Comparison of ENCODE assay signal across 35 cellular contexts in the genomic region with DNA sequence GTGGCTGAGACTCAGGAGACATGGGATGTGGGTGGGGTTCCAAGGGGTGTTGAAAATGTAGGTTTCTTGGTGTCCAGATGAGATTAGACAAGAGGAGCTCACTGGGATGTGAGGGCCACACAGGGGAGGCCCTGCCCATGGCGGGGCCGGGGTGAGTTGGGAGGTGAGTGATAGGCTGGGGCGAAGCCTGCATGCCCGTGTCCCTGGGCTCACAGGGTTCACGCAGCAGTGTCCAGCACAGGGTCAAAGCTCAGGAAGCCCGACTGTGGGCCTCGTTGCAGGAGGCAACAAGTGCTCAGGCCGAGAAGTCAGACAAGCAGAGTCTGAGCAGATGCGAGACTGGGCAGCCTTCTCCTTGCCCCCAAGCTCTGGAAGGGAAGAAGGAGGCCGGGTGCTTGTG. TPM values are rescaled to one million over a fixed set of nuclear protein-coding genes. Genes with fewer than 3 reads are reported as not detected.
DNase-seq lines count a peak whose midpoint lies in the region; ATAC-seq and TF ChIP-seq lines count a peak whose summit lies in the region.
"Had no signal": no experiment of that assay in that cellular context is flagged by ENCODE, and none has a peak within 500 bp of the region (broad histone marks: within the 10 kb centered on the region; RNA-seq: fewer than 3 reads in every experiment).

No MANE protein-coding gene starts in this region.

- no peak overlapping the region for H3K27ac ChIP-seq in left ventricle myocardium inferior (replicated peaks)
- H3K27ac ChIP-seq in coronary artery = no peak overlapping the region
- H3K27ac ChIP-seq: adrenal gland, body of pancreas, dorsolateral prefrontal cortex, esophagus squamous epithelium, foreskin keratinocyte, parathyroid adenoma, SJCRH30, stomach, thyroid gland had no signal

- in situ Hi-C loops in G401 (cut with HindIII; ENCODE audit: low sequenced_read_pairs) = no loop called here

- H3K36me3 ChIP-seq in left ventricle myocardium inferior (peaks cover 81% of the 10 kb centered on the region), mucosa of descending colon (ENCODE audit: low read depth) (no peaks in the 10 kb centered on the region)

- CTCF ChIA-PET in activated CD4-positive, alpha-beta memory T cell treated with anti-CD3 and anti-CD28 coated beads for 36 hours (lab: Charles Lee) = interaction anchor here (1.6 kb wide), 2 partner anchors 9 to 16 kb away, joined by 4 to 6 read pairs; no protein-coding TSS in a partner anchor

- H3K4me3 Mint-ChIP-seq in activated CD4-positive, alpha-beta memory T cell treated with anti-CD3 and anti-CD28 coated beads for 36 hours = no peak overlapping the region
- H3K4me3 Mint-ChIP-seq: B cell; CD8-positive, alpha-beta T cell; memory B cell; neural crest cell had no signal

- peaks cover 48% of the 10 kb centered on the region for H3K36me3 Mint-ChIP-seq in activated CD4-positive, alpha-beta memory T cell treated with anti-CD3 and anti-CD28 coated beads for 36 hours

- no peak overlapping the region for H3K27ac Mint-ChIP-seq in activated CD4-positive, alpha-beta memory T cell treated with anti-CD3 and anti-CD28 coated beads for 36 hours
- H3K27ac Mint-ChIP-seq: B cell; CD8-positive, alpha-beta T cell; memory B cell had no signal

- DNase-seq in cardiac septum (ENCODE audit: low spot score) = peak; percentile 73
- no peak for DNase-seq in left ventricle myocardium inferior
- peak; percentile 61 for DNase-seq in coronary artery (ENCODE audit: low spot score)
- peak in 1 of 3 donors; percentile 16 for DNase-seq in mucosa of descending colon
- DNase-seq in activated CD4-positive, alpha-beta memory T cell treated with anti-CD3 and anti-CD28 coated beads for 36 hours = no peak
- DNase-seq in G401 (ENCODE audit: low spot score) = no peak
- DNase-seq: ACHN; activated effector memory CD4-positive, alpha-beta T cell treated with anti-CD3 and anti-CD28 coated beads, Interleukin-2, amount 50 U/mL, for 16 hours; activated T-cell treated with anti-CD3 and anti-CD28 coated beads, Interleukin-2, amount 50 U/mL, for 1 hour; CD8-positive, alpha-beta T cell; cerebellar nuclear complex; EL; esophagus squamous epithelium; foreskin keratinocyte; IMR-90; NCI-H1048; NCI-H1694; NCI-H446 treated with DMSO at 0.1 percent for 48 hours; NCI-H774; SJCRH30; stimulated activated CD4-positive, alpha-beta T cell treated with anti-CD3 and anti-CD28 coated beads, Interleukin-2, amount 100 ng/mL, for 24 hours; stimulated activated CD8-positive, alpha-beta memory T cell treated with anti-CD3 and anti-CD28 coated beads, Interleukin-4, amount 100 ng/mL, for 48 hours; stomach; SW 1271 had no signal

- intact Hi-C loops in cardiac septum (cut with DNase I) (no loop called here), left ventricle myocardium inferior (cut with micrococcal nuclease) (no loop called here), mucosa of descending colon (cut with DNase I, micrococcal nuclease) (no loop called here)
- intact Hi-C loops in activated CD4-positive, alpha-beta memory T cell treated with anti-CD3 and anti-CD28 coated beads for 36 hours (cut with micrococcal nuclease) = no loop called here

- H3K4me1 ChIP-seq in left ventricle myocardium inferior = peaks cover 25% of the 10 kb centered on the region
- no peaks in the 10 kb centered on the region for H3K4me1 ChIP-seq in mucosa of descending colon (ENCODE audit: low read depth)
- H3K4me1 ChIP-seq: foreskin keratinocyte, parathyroid adenoma, SJCRH30, stomach, thyroid gland had no signal

- H3K27me3 ChIP-seq in left ventricle myocardium inferior (ENCODE audit: low read depth) = no peaks in the 10 kb centered on the region
- H3K27me3 ChIP-seq: adrenal gland, body of pancreas, dorsolateral prefrontal cortex, esophagus squamous epithelium, foreskin keratinocyte, SJCRH30, stomach, thyroid gland had no signal

- ATAC-seq in mucosa of descending colon (peak; percentile 11), HG02973 (IDR thresholded peaks at IDR 0.05; ENCODE audit: unreplicated experiment) (no peak)
- ATAC-seq: body of pancreas; CD8-positive, alpha-beta T cell; foreskin keratinocyte had no signal

- no peak overlapping the region for H3K4me3 ChIP-seq in left ventricle myocardium inferior
- no peak overlapping the region for H3K4me3 ChIP-seq in coronary artery
- H3K4me3 ChIP-seq in mucosa of descending colon = no peak overlapping the region
- H3K4me3 ChIP-seq: adrenal gland, body of pancreas, dorsolateral prefrontal cortex, esophagus squamous epithelium, SJCRH30, stomach, thyroid gland had no signal

- POLR2A ChIA-PET in activated CD4-positive, alpha-beta memory T cell treated with anti-CD3 and anti-CD28 coated beads for 36 hours (lab: Charles Lee) = no interaction called here

- H3K4me1 Mint-ChIP-seq in activated CD4-positive, alpha-beta memory T cell treated with anti-CD3 and anti-CD28 coated beads for 36 hours (ENCODE audit: low read depth) = no peaks in the 10 kb centered on the region
- H3K4me1 Mint-ChIP-seq: B cell, memory B cell, neural crest cell had no signal

- TF ChIP-seq CTCF in left ventricle myocardium inferior (IDR thresholded peaks at IDR 0.05; ENCODE audit: borderline replicate concordance) (no peak), coronary artery (IDR thresholded peaks at IDR 0.05) (no peak), mucosa of descending colon (IDR thresholded peaks at IDR 0.05) (no peak)

- H3K9me3 ChIP-seq in left ventricle myocardium inferior (replicated peaks) (no peaks in the 10 kb centered on the region), mucosa of descending colon (no peaks in the 10 kb centered on the region)
- H3K9me3 ChIP-seq: adrenal gland, body of pancreas, esophagus squamous epithelium, SJCRH30, stomach, thyroid gland had no signal

- H3K27me3 Mint-ChIP-seq in activated CD4-positive, alpha-beta memory T cell treated with anti-CD3 and anti-CD28 coated beads for 36 hours = no peaks in the 10 kb centered on the region
- H3K27me3 Mint-ChIP-seq: B cell, memory B cell had no signal

- peaks cover 2% of the 10 kb centered on the region for H3K9me3 Mint-ChIP-seq in activated CD4-positive, alpha-beta memory T cell treated with anti-CD3 and anti-CD28 coated beads for 36 hours
- H3K9me3 Mint-ChIP-seq: CD8-positive, alpha-beta T cell; memory B cell; neural crest cell had no signal

RNA-seq across cellular contexts. Expression of gene CCDC8, which starts 27.2 kb away (rescaled TPM):
- total RNA-seq in cardiac septum = 34.2 TPM
- total RNA-seq in left ventricle myocardium inferior = 30.8 TPM
- 1 to 10 TPM in 2 of 3 donors, under 1 TPM in 1; 0.75 to 3.4 (median 1.7) TPM for total RNA-seq in mucosa of descending colon
- not detected for total RNA-seq in activated CD4-positive, alpha-beta memory T cell treated with anti-CD3 and anti-CD28 coated beads for 36 hours
- total RNA-seq in G401 (2014; rRNA removed; shearing (Covaris generic)) = 74.2 and 93.6 TPM in 2 replicates
- total RNA-seq: activated CD8-positive, alpha-beta memory T cell treated with anti-CD3 and anti-CD28 coated beads for 36 hours; B cell; CD8-positive, alpha-beta T cell; H4 had no signal

RNA-seq across cellular contexts. Expression of gene PPP5C, which starts 39.3 kb away (rescaled TPM):
- total RNA-seq in cardiac septum (82.8 TPM), left ventricle myocardium inferior (70.8 TPM), mucosa of descending colon (10 to 100 TPM; 55.3 to 71.6 (median 59.4) TPM)
- 10 to 100 TPM; 76.9 to 82.5 TPM for total RNA-seq in activated CD4-positive, alpha-beta memory T cell treated with anti-CD3 and anti-CD28 coated beads for 36 hours
- 125 and 155 TPM in 2 replicates for total RNA-seq in G401 (2014; rRNA removed; shearing (Covaris generic))

RNA-seq across cellular contexts. Expression of gene PNMA8C, which starts 42.6 kb away (rescaled TPM):
- total RNA-seq in cardiac septum (0.16 TPM), left ventricle myocardium inferior (not detected), mucosa of descending colon (under 1 TPM in 1 of 3 donors, not detected in 2; 0.57 TPM)
- not detected for total RNA-seq in activated CD4-positive, alpha-beta memory T cell treated with anti-CD3 and anti-CD28 coated beads for 36 hours
- not detected in 2 replicates for total RNA-seq in G401 (2014; rRNA removed; shearing (Covaris generic))
- total RNA-seq: activated CD8-positive, alpha-beta memory T cell treated with anti-CD3 and anti-CD28 coated beads for 36 hours; B cell; body of pancreas; esophagus squamous epithelium; foreskin keratinocyte; H4 had no signal

Comparison
In these comparisons a context has a peak if more than half of its experiments do, and no peak if none do; other contexts are left out.
1. DNase-seq: peak in cardiac septum (single experiment) and coronary artery (single experiment); none in left ventricle myocardium inferior (single experiment), activated CD4-positive, alpha-beta memory T cell treated with anti-CD3 and anti-CD28 coated beads for 36 hours (single experiment) and G401 (single experiment).